ENCODE assay signal across 20 cellular contexts in the genomic region with DNA sequence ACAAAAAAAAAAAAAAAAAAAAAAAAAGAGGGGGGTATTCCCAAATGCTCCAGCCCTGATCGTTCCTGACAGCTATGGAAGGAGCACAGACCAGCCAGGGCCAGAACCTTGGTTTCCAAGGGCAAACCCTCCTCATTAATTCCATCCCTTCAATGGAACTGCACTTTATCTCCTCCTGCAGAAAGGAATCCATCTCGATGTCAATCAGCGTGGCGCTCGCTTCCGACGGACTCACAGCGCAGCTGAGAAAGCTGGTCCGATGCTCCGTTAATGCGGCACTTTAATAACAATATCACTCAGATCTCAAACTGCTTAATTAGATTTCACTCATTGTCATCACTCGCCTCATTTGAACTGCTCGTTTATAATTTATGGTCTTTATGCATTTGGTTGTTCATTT.
DNase-seq lines count a peak whose midpoint lies in the region; TF ChIP-seq lines count a peak whose summit lies in the region.
"Had no signal": no experiment of that assay in that cellular context is flagged by ENCODE, and none has a peak within 500 bp of the region (broad histone marks: within the 10 kb centered on the region; RNA-seq: fewer than 3 reads in every experiment).

No MANE protein-coding gene starts in this region.

- H3K4me1 ChIP-seq in A673 (ENCODE audit: insufficient read depth, low read length, poor library complexity, severe bottlenecking) (peaks cover 4% of the 10 kb centered on the region), colonic mucosa (no peaks in the 10 kb centered on the region)
- H3K4me1 ChIP-seq in BLaER1 treated with 17β-estradiol and CSF1 and Interleukin-3, amounts not matched to agents 10 nM and 100 nM, result peaks cover 25 to 34% (median 31%) of the 10 kb centered on the region in 10 experiments

- H3K27me3 ChIP-seq in A673 (replicated peaks; ENCODE audit: insufficient read depth, low read depth, low read length, poor library complexity) (no peaks in the 10 kb centered on the region), colonic mucosa (no peaks in the 10 kb centered on the region), brain microvascular endothelial cell (replicated peaks) (no peaks in the 10 kb centered on the region)
- no peaks in the 10 kb centered on the region for H3K27me3 ChIP-seq in BLaER1 treated with 17β-estradiol and CSF1 and Interleukin-3, amounts not matched to agents 10 nM and 100 nM
- H3K27me3 ChIP-seq: SJCRH30 had no signal

- TF ChIP-seq CTCF in A673 (conservative IDR thresholded peaks at IDR 0.05; ENCODE audit: low read depth, low read length) (no peak), colonic mucosa (IDR thresholded peaks at IDR 0.05) (no peak), brain microvascular endothelial cell (IDR thresholded peaks at IDR 0.05; ENCODE audit: low read depth, low read length, missing control alignments) (no peak)

- CTCF ChIA-PET in A673 (lab: Charles Lee), result no interaction called here

- no TSS peak for BruUV-seq in A673 (replicated peaks; lab: Mats Ljungman, UMichigan)

- in situ Hi-C loops in brain microvascular endothelial cell (cut with HindIII; ENCODE audit: low pct_ligation_motif_present, low sequenced_read_pairs), result no loop called here

- H3K36me3 ChIP-seq in A673 (ENCODE audit: insufficient read depth, low read length, poor library complexity, severe bottlenecking) (no peaks in the 10 kb centered on the region), colonic mucosa (no peaks in the 10 kb centered on the region), brain microvascular endothelial cell (replicated peaks) (no peaks in the 10 kb centered on the region)
- no peaks in the 10 kb centered on the region for H3K36me3 ChIP-seq in BLaER1 treated with 17β-estradiol and CSF1 and Interleukin-3, amounts not matched to agents 10 nM and 100 nM
- H3K36me3 ChIP-seq: SJCRH30 had no signal

- peak overlapping the region; percentile 71 to 87 (median 82) for H3K4me2 ChIP-seq in BLaER1 treated with 17β-estradiol and CSF1 and Interleukin-3, amounts not matched to agents 10 nM and 100 nM
- H3K4me2 ChIP-seq: KMS-11 had no signal

- no peaks in the 10 kb centered on the region for H4K20me1 ChIP-seq in BLaER1 treated with 17β-estradiol and CSF1 and Interleukin-3, amounts not matched to agents 10 nM and 100 nM

- H3K4me3 ChIP-seq in A673 (ENCODE audit: low read depth, low read length, poor library complexity, severe bottlenecking), result peak overlapping the region; percentile 5
- H3K4me3 ChIP-seq in BLaER1 treated with 17β-estradiol and CSF1 and Interleukin-3, amounts not matched to agents 10 nM and 100 nM, result peak overlapping the region in 6 of 10 experiments; percentile 38 to 65 (median 52); a peak in 9 of 20 replicates
- no peak overlapping the region for H3K4me3 ChIP-seq in colonic mucosa
- H3K4me3 ChIP-seq in brain microvascular endothelial cell (ENCODE audit: low read depth, low read length), result no peak overlapping the region
- H3K4me3 ChIP-seq: SJCRH30 had no signal

- no peak for DNase-seq in A673 (ENCODE audit: low spot score)
- DNase-seq in colonic mucosa, result peak; percentile 2
- DNase-seq in mucosa of gallbladder (ENCODE audit: low spot score), result peak; percentile 9
- DNase-seq in stimulated activated CD4-positive, alpha-beta T cell treated with anti-CD3 and anti-CD28 coated beads, Interleukin-4, amount 100 ng/mL, for 1 hour, result no peak
- DNase-seq in SW480 (ENCODE audit: low spot score), result no peak
- DNase-seq in NCI-H146 treated with DMSO at 0.1 percent for 48 hours (lab: John Stamatoyannopoulos, UW; ENCODE audit: unreplicated experiment), result no peak
- no peak for DNase-seq in brain microvascular endothelial cell
- DNase-seq: ACHN; AML-193; Calu3; CD4-positive, alpha-beta T cell; NCI-H1092 treated with DMSO at 0.1 percent for 48 hours; NCI-H187 treated with DMSO at 0.1 percent for 48 hours; NCI-H2171; NCI-H446 treated with DMSO at 0.1 percent for 48 hours; NCI-H774 had no signal

- peak overlapping the region in 4 of 11 experiments; percentile 54 to 70 (median 68); a peak in 5 of 22 replicates for H3K9ac ChIP-seq in BLaER1 treated with 17β-estradiol and CSF1 and Interleukin-3, amounts not matched to agents 10 nM and 100 nM
- no peak overlapping the region for H3K9ac ChIP-seq in colonic mucosa (ENCODE audit: low read depth in 2 of 2, low read length in 2 of 2)
- H3K9ac ChIP-seq: KMS-11 had no signal

- intact Hi-C loops in A673 (cut with micrococcal nuclease; ENCODE audit: unreplicated experiment), result no loop called here
- intact Hi-C loops in colonic mucosa (cut with DNase I), result no loop called here

- POLR2A ChIA-PET in A673 (lab: Charles Lee; ENCODE audit: low non-redundant PET), result no interaction called here

- no peaks in the 10 kb centered on the region for H3K9me3 ChIP-seq in A673 (ENCODE audit: low read depth, low read length, poor library complexity, severe bottlenecking)
- peaks cover 0 to 4% (median 0%) of the 10 kb centered on the region in 11 experiments; a peak in 1 of 22 replicates for H3K9me3 ChIP-seq in BLaER1 treated with 17β-estradiol and CSF1 and Interleukin-3, amounts not matched to agents 10 nM and 100 nM (replicated peaks in 1 of 11)
- no peaks in the 10 kb centered on the region for H3K9me3 ChIP-seq in colonic mucosa

- no peak overlapping the region for H3K27ac ChIP-seq in A673 (ENCODE audit: low read depth, low read length, poor library complexity, severe bottlenecking)
- peak overlapping the region in 7 of 11 experiments; percentile 66 to 81 (median 79); a peak in 8 of 22 replicates for H3K27ac ChIP-seq in BLaER1 treated with 17β-estradiol and CSF1 and Interleukin-3, amounts not matched to agents 10 nM and 100 nM
- H3K27ac ChIP-seq in colonic mucosa, result no peak overlapping the region
- H3K27ac ChIP-seq in brain microvascular endothelial cell, result no peak overlapping the region
- H3K27ac ChIP-seq: KMS-11, RWPE1, SJCRH30 had no signal

Comparison
In these comparisons a context has a peak if more than half of its experiments do, and no peak if none do; other contexts are left out.
1. DNase-seq: peak in colonic mucosa (single experiment) and mucosa of gallbladder (single experiment); none in A673 (single experiment), stimulated activated CD4-positive, alpha-beta T cell treated with anti-CD3 and anti-CD28 coated beads, Interleukin-4, amount 100 ng/mL, for 1 hour (single experiment), SW480 (single experiment), NCI-H146 treated with DMSO at 0.1 percent for 48 hours (single experiment) and brain microvascular endothelial cell (single experiment).
2. H3K27ac ChIP-seq: peak in BLaER1 treated with 17β-estradiol and CSF1 and Interleukin-3, amounts not matched to agents 10 nM and 100 nM (7 of 11); none in A673 (single experiment), colonic mucosa (single experiment) and brain microvascular endothelial cell (single experiment).
3. H3K4me3 ChIP-seq: peak in A673 (single experiment) and BLaER1 treated with 17β-estradiol and CSF1 and Interleukin-3, amounts not matched to agents 10 nM and 100 nM (6 of 10); none in colonic mucosa (single experiment) and brain microvascular endothelial cell (single experiment).